In the genomic region with DNA sequence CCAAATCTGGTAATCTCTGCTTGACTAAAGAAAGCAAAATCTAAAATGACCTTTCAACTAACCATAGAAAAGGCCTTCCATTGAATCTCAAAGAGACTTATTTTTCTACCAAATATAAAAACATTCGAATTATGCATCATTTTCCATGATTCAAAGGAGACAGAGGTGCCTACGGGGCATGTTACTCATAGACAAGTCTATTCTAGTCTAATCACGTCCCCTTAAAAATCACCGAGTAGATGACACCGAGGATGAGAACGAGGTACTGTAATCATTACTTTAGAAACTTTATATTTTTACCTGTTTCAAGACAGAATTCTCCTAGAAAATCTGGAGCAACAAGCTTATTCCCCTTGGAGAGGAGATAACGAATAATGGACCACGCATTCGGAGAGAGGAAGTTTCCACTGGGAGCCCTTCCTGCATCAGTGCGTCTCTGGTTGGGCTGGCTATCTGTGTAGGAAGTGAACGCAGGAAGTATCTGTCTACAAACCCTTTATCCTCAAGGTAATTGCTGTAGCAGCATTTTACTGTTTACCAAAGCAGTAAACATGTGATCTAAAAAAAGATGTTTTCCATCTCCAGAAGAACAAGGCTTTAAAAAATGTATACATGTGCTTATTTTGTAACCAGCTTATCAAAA, we compare ENCODE assay signal across 1 cellular context.
TF ChIP-seq lines count a peak whose summit lies in the region.

No MANE protein-coding gene starts in this region.

TF ChIP-seq in GM23338, 12 proteins besides CTCF, POLR2A, EP300 and RAD21:
- TF ChIP-seq ZNF331 (CRISPR knock-in tag; IDR thresholded peaks at IDR 0.05; ENCODE audit: low read depth) (no peak), POLR2AphosphoS5 (IDR thresholded peaks at IDR 0.05; ENCODE audit: low read depth) (no peak), CREB1 (CRISPR knock-in tag; IDR thresholded peaks at IDR 0.05; ENCODE audit: low read depth) (no peak), ZNF114 (CRISPR knock-in tag; IDR thresholded peaks at IDR 0.05) (no peak), STAT1 (IDR thresholded peaks at IDR 0.05; ENCODE audit: unreplicated experiment) (no peak), NANOG (IDR thresholded peaks at IDR 0.05; ENCODE audit: borderline replicate concordance) (no peak), EZH2 (IDR thresholded peaks at IDR 0.05; ENCODE audit: low read depth, unreplicated experiment) (no peak), JUNB (IDR thresholded peaks at IDR 0.05; ENCODE audit: unreplicated experiment) (no peak), EZH2phosphoT487 (IDR thresholded peaks at IDR 0.05; ENCODE audit: unreplicated experiment) (no peak)
- TF ChIP-seq, protein P1, sequence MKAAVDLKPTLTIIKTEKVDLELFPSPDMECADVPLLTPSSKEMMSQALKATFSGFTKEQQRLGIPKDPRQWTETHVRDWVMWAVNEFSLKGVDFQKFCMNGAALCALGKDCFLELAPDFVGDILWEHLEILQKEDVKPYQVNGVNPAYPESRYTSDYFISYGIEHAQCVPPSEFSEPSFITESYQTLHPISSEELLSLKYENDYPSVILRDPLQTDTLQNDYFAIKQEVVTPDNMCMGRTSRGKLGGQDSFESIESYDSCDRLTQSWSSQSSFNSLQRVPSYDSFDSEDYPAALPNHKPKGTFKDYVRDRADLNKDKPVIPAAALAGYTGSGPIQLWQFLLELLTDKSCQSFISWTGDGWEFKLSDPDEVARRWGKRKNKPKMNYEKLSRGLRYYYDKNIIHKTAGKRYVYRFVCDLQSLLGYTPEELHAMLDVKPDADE (IDR thresholded peaks at IDR 0.05) = no peak
- TF ChIP-seq, protein P2, sequence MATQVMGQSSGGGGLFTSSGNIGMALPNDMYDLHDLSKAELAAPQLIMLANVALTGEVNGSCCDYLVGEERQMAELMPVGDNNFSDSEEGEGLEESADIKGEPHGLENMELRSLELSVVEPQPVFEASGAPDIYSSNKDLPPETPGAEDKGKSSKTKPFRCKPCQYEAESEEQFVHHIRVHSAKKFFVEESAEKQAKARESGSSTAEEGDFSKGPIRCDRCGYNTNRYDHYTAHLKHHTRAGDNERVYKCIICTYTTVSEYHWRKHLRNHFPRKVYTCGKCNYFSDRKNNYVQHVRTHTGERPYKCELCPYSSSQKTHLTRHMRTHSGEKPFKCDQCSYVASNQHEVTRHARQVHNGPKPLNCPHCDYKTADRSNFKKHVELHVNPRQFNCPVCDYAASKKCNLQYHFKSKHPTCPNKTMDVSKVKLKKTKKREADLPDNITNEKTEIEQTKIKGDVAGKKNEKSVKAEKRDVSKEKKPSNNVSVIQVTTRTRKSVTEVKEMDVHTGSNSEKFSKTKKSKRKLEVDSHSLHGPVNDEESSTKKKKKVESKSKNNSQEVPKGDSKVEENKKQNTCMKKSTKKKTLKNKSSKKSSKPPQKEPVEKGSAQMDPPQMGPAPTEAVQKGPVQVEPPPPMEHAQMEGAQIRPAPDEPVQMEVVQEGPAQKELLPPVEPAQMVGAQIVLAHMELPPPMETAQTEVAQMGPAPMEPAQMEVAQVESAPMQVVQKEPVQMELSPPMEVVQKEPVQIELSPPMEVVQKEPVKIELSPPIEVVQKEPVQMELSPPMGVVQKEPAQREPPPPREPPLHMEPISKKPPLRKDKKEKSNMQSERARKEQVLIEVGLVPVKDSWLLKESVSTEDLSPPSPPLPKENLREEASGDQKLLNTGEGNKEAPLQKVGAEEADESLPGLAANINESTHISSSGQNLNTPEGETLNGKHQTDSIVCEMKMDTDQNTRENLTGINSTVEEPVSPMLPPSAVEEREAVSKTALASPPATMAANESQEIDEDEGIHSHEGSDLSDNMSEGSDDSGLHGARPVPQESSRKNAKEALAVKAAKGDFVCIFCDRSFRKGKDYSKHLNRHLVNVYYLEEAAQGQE (IDR thresholded peaks at IDR 0.05; ENCODE audit: unreplicated experiment) = no peak
- TF ChIP-seq, protein P3, sequence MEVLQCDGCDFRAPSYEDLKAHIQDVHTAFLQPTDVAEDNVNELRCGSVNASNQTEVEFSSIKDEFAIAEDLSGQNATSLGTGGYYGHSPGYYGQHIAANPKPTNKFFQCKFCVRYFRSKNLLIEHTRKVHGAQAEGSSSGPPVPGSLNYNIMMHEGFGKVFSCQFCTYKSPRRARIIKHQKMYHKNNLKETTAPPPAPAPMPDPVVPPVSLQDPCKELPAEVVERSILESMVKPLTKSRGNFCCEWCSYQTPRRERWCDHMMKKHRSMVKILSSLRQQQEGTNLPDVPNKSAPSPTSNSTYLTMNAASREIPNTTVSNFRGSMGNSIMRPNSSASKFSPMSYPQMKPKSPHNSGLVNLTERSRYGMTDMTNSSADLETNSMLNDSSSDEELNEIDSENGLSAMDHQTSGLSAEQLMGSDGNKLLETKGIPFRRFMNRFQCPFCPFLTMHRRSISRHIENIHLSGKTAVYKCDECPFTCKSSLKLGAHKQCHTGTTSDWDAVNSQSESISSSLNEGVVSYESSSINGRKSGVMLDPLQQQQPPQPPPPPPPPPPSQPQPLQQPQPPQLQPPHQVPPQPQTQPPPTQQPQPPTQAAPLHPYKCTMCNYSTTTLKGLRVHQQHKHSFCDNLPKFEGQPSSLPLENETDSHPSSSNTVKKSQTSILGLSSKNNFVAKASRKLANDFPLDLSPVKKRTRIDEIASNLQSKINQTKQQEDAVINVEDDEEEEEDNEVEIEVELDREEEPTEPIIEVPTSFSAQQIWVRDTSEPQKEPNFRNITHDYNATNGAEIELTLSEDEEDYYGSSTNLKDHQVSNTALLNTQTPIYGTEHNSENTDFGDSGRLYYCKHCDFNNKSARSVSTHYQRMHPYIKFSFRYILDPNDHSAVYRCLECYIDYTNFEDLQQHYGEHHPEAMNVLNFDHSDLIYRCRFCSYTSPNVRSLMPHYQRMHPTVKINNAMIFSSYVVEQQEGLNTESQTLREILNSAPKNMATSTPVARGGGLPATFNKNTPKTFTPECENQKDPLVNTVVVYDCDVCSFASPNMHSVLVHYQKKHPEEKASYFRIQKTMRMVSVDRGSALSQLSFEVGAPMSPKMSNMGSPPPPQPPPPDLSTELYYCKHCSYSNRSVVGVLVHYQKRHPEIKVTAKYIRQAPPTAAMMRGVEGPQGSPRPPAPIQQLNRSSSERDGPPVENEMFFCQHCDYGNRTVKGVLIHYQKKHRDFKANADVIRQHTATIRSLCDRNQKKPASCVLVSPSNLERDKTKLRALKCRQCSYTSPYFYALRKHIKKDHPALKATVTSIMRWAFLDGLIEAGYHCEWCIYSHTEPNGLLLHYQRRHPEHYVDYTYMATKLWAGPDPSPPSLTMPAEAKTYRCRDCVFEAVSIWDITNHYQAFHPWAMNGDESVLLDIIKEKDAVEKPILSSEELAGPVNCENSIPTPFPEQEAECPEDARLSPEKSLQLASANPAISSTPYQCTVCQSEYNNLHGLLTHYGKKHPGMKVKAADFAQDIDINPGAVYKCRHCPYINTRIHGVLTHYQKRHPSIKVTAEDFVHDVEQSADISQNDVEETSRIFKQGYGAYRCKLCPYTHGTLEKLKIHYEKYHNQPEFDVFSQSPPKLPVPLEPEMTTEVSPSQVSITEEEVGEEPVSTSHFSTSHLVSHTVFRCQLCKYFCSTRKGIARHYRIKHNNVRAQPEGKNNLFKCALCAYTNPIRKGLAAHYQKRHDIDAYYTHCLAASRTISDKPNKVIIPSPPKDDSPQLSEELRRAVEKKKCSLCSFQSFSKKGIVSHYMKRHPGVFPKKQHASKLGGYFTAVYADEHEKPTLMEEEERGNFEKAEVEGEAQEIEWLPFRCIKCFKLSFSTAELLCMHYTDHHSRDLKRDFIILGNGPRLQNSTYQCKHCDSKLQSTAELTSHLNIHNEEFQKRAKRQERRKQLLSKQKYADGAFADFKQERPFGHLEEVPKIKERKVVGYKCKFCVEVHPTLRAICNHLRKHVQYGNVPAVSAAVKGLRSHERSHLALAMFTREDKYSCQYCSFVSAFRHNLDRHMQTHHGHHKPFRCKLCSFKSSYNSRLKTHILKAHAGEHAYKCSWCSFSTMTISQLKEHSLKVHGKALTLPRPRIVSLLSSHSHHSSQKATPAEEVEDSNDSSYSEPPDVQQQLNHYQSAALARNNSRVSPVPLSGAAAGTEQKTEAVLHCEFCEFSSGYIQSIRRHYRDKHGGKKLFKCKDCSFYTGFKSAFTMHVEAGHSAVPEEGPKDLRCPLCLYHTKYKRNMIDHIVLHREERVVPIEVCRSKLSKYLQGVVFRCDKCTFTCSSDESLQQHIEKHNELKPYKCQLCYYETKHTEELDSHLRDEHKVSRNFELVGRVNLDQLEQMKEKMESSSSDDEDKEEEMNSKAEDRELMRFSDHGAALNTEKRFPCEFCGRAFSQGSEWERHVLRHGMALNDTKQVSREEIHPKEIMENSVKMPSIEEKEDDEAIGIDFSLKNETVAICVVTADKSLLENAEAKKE (CRISPR knock-in tag; IDR thresholded peaks at IDR 0.05) = no peak
TF ChIP-seq in GM23338: peak in this region for 0.
